In genomic region chr1:156692958-156693857, GRCh38 we compare ENCODE assay signal across 8 cellular contexts. TPM values are rescaled to one million over a fixed set of nuclear protein-coding genes. Genes with fewer than 3 reads are reported as not detected.
A peak's percentile ranks its signal among the peaks of the same experiment; 100 is the strongest.
DNase-seq lines count a peak whose midpoint lies in the region; ATAC-seq, FAIRE-seq and TF ChIP-seq lines count a peak whose summit lies in the region.

No MANE protein-coding gene starts in this region.

- DNase-seq in DMS53 treated with DMSO at 0.1 percent for 48 hours (lab: John Stamatoyannopoulos, UW; ENCODE audit: unreplicated experiment) = peak; percentile 47
- peak; percentile 55 for DNase-seq in NCI-H1436 treated with DMSO at 0.1 percent for 48 hours (lab: John Stamatoyannopoulos, UW)
- peak; percentile 22 for DNase-seq in astrocyte of the spinal cord (ENCODE audit: low read depth, low spot score)
- peak; percentile 68 to 84 for DNase-seq in mesothelial cell of epicardium (ENCODE audit: low spot score in 2 of 2, unreplicated experiment in 2 of 2)
- no peak for DNase-seq in frontal cortex (ENCODE audit: low spot score in 2 of 2)
- no peak for DNase-seq in GM10266 (ENCODE audit: extremely low spot score)
- DNase-seq in NCI-H1048 (lab: John Stamatoyannopoulos, UW) = no peak

- no peak overlapping the region for H3K4me3 ChIP-seq in astrocyte of the spinal cord (ENCODE audit: low read depth, low read length)

- H3K4me1 Mint-ChIP-seq in mesothelial cell of epicardium = peaks cover 69% of the 10 kb centered on the region

- in situ Hi-C loops in astrocyte of the spinal cord (cut with HindIII; ENCODE audit: low sequenced_read_pairs) = no loop called here

- TF ChIP-seq CTCF in astrocyte of the spinal cord (IDR thresholded peaks at IDR 0.05; ENCODE audit: low read depth, low read length) (no peak), mesothelial cell of epicardium (IDR thresholded peaks at IDR 0.05; ENCODE audit: unreplicated experiment) (no peak), GM10266 (IDR thresholded peaks at IDR 0.05; ENCODE audit: control insufficient read depth, insufficient read depth, low read depth, missing control alignments) (no peak)

- no peaks in the 10 kb centered on the region for H3K27me3 Mint-ChIP-seq in mesothelial cell of epicardium (ENCODE audit: low read depth)

- peak overlapping the region; percentile 94 for H3K27ac Mint-ChIP-seq in mesothelial cell of epicardium

- peak overlapping the region; percentile 74 for H3K4me3 Mint-ChIP-seq in mesothelial cell of epicardium

- peaks cover 20% of the 10 kb centered on the region for H3K36me3 Mint-ChIP-seq in mesothelial cell of epicardium

- ATAC-seq in GM19452 (IDR thresholded peaks at IDR 0.05; ENCODE audit: unreplicated experiment) = no peak

- FAIRE-seq in frontal cortex (lab: Jason Lieb, UNC) = no peak

- H3K9me3 Mint-ChIP-seq in mesothelial cell of epicardium = no peaks in the 10 kb centered on the region

RNA-seq across cellular contexts. Expression of gene CRABP2, which starts 12.2 kb away (rescaled TPM):
- total RNA-seq in mesothelial cell of epicardium = 676 to 704 TPM (median 686 TPM) in 3 replicates
- total RNA-seq in frontal cortex = 7.7 TPM

RNA-seq across cellular contexts. Expression of gene NES, which starts 16.0 kb away (rescaled TPM):
- total RNA-seq in mesothelial cell of epicardium (53.8 to 56.9 TPM (median 56.8 TPM) in 3 replicates), frontal cortex (43.2 TPM)

RNA-seq across cellular contexts. Expression of gene METTL25B, which starts 35.1 kb away (rescaled TPM):
- total RNA-seq in mesothelial cell of epicardium (36.9 to 39.2 TPM (median 39.0 TPM) in 3 replicates), frontal cortex (5.7 TPM)

RNA-seq across cellular contexts. Expression of gene ISG20L2, which starts 35.4 kb away (rescaled TPM):
- total RNA-seq in mesothelial cell of epicardium (37.3 to 41.9 TPM (median 39.3 TPM) in 3 replicates), frontal cortex (7.3 TPM)

RNA-seq across cellular contexts. Expression of gene MRPL24, which starts 47.7 kb away (rescaled TPM):
- 35.5 to 40.5 TPM (median 38.4 TPM) in 3 replicates for total RNA-seq in mesothelial cell of epicardium
- 14.7 TPM for total RNA-seq in frontal cortex

Comparison
In these comparisons a context has a peak if more than half of its experiments do, and no peak if none do; other contexts are left out.
1. DNase-seq: peak in DMS53 treated with DMSO at 0.1 percent for 48 hours (single experiment), NCI-H1436 treated with DMSO at 0.1 percent for 48 hours (single experiment), astrocyte of the spinal cord (single experiment) and mesothelial cell of epicardium (2 of 2); none in frontal cortex (0 of 2), GM10266 (single experiment) and NCI-H1048 (single experiment).
2. RNA of gene CRABP2, which starts 12.2 kb away (total RNA-seq): 676 to 704 TPM in mesothelial cell of epicardium; 7.7 TPM in frontal cortex (single experiment); every median in the first group is over 10 times any median in the second.